Comparison of ENCODE assay signal across 8 cellular contexts in the genomic region with DNA sequence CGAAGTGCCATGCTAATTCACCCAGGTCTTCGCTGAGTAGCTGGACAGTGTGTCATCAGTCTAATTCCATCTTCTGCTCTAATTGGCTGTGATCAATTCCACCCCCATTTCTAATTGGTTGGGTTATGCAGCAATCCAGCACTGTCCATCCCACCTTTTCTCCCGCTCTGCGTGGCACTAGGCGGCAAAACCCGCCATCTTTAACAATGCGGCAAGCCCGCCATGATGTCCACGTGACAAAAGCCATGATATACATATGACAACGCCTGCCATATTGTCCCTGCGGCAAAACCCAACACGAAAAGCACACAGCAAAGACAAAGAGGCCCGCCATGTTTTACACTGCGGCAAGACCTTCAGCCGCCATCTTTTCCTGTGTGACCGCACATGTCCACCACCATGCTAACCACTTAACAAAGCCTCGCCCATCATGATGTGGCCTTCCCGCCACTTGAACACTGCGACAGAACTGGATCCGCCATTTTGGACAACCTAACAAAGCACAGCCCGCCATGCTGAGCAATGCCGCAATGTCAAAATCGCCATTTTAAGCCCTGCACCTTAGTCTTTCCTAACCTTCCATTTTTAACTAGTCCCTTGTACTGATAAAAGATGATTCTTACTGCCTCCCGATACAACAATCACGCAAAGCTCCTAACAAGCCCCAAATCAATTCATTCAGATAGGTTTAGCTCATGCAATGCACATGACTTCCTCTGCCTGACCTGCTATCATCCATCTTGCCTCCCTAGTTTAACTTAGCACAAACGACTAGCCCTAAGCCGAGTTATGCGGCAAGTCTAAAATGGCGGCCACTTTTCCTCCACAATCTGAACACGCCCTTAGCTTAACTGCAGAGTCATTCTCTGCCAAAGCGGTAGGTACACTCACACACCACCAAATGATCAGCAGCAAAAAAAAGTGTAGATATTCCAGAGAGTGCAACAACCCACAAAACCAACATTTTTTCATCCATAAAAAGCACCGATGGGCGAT. TPM values are rescaled to one million over a fixed set of nuclear protein-coding genes. Genes with fewer than 3 reads are reported as not detected.
DNase-seq lines count a peak whose midpoint lies in the region; ATAC-seq and TF ChIP-seq lines count a peak whose summit lies in the region.

No MANE protein-coding gene starts in this region.

- no peak for TF ChIP-seq CTCF in HL-60 (IDR thresholded peaks at IDR 0.05; ENCODE audit: insufficient read depth, low read length)
- TF ChIP-seq CTCF in breast epithelium (IDR thresholded peaks at IDR 0.05) = no peak

- H3K9me3 ChIP-seq in breast epithelium = no peaks in the 10 kb centered on the region

- TF ChIP-seq POLR2A in breast epithelium (IDR thresholded peaks at IDR 0.05) = no peak

- DNase-seq in HL-60 (ENCODE audit: low read depth in 1 of 2, low spot score in 1 of 2) (peak in 1 of 2 experiments; percentile 88), breast epithelium (ENCODE audit: low spot score in 2 of 2) (peak in 1 of 2 donors; percentile 96), pulmonary artery endothelial cell (ENCODE audit: low read depth, low spot score) (peak; percentile 85), ecto neural progenitor cell (ENCODE audit: low spot score) (no peak), NCI-H1105 (lab: John Stamatoyannopoulos, UW) (no peak), NCI-H510A treated with DMSO at 0.1 percent for 48 hours (lab: John Stamatoyannopoulos, UW) (no peak)

- intact Hi-C loops in breast epithelium (cut with DNase I; ENCODE audit: low total_unique reads) = no loop called here

- H3K4me1 ChIP-seq in breast epithelium = no peaks in the 10 kb centered on the region

- ATAC-seq in GM18858 (IDR thresholded peaks at IDR 0.05; ENCODE audit: unreplicated experiment) = peak; percentile 81
- no peak for ATAC-seq in GM21367 (IDR thresholded peaks at IDR 0.05; ENCODE audit: unreplicated experiment)

- H3K27ac ChIP-seq in HL-60 (replicated peaks) (peak overlapping the region; percentile 87), breast epithelium (peak overlapping the region; percentile 75 to 79)

- H3K4me3 ChIP-seq in HL-60 (replicated peaks; ENCODE audit: insufficient read depth, low read length) = no peak overlapping the region
- peak overlapping the region in 2 of 3 donors; percentile 54 to 68 for H3K4me3 ChIP-seq in breast epithelium

- H3K36me3 ChIP-seq in breast epithelium = no peaks in the 10 kb centered on the region

- no peaks in the 10 kb centered on the region for H3K27me3 ChIP-seq in HL-60 (ENCODE audit: insufficient read depth, poor library complexity, severe bottlenecking)
- no peaks in the 10 kb centered on the region for H3K27me3 ChIP-seq in breast epithelium

RNA-seq across cellular contexts. Expression of a gene that starts 1.2 kb away (rescaled TPM):
- 100 to 1,000 TPM in 2 of 3 donors, under 1 TPM in 1; 0.48 to 472 (median 378) TPM for total RNA-seq in breast epithelium
- under 0.01 TPM in 1 of 2 replicates, not detected in the other for total RNA-seq in pulmonary artery endothelial cell
